ENCODE assay signal across 8 cellular contexts in genomic region chr16:11742041-11742535, GRCh38. TPM values are rescaled to one million over a fixed set of nuclear protein-coding genes. Genes with fewer than 3 reads are reported as not detected.
A peak's percentile ranks its signal among the peaks of the same experiment; 100 is the strongest.
DNase-seq lines count a peak whose midpoint lies in the region; ATAC-seq and TF ChIP-seq lines count a peak whose summit lies in the region.

No MANE protein-coding gene starts in this region.

- no peak for TF ChIP-seq CTCF in ascending aorta (IDR thresholded peaks at IDR 0.05)

- peaks cover 0 to 13% of the 10 kb centered on the region in 2 donors for H3K4me1 ChIP-seq in ascending aorta
- peaks cover 8% of the 10 kb centered on the region; the same call in 1 of the 2 replicates for H3K4me1 ChIP-seq in iPS-20b (ENCODE audit: insufficient read depth, low read length)

- intact Hi-C loops in ascending aorta (cut with DNase I): loop anchor here (1.0 to 10.0 kb wide), 5 partner anchors 54 to 797 kb away; partner anchors contain the start of genes CLEC16A, DEXI and RSL1D1

- peak overlapping the region; percentile 64 for H3K9ac ChIP-seq in iPS-20b (ENCODE audit: low read depth, low read length)

- H3K9me3 ChIP-seq in ascending aorta (no peaks in the 10 kb centered on the region), iPS-20b (ENCODE audit: insufficient read depth, low read depth, low read length) (no peaks in the 10 kb centered on the region)

- DNase-seq in NCI-H345 (lab: John Stamatoyannopoulos, UW) (peak; percentile 36), NCI-H345 treated with DMSO at 0.1 percent for 48 hours (lab: John Stamatoyannopoulos, UW; ENCODE audit: unreplicated experiment) (no peak), RKO (ENCODE audit: low spot score) (peak; percentile 35), ascending aorta (ENCODE audit: low spot score in 2 of 2) (peak in 1 of 2 donors; percentile 72), NCI-H2081 treated with DMSO at 0.1 percent for 48 hours (lab: John Stamatoyannopoulos, UW) (no peak)
- DNase-seq in stimulated activated CD4-positive, alpha-beta T cell treated with anti-CD3 and anti-CD28 coated beads, Interleukin-2, amount 100 ng/mL, for 4 hours (ENCODE audit: low read depth): peak; percentile 13

- peak overlapping the region; percentile 74 to 80 for H3K4me3 ChIP-seq in ascending aorta
- H3K4me3 ChIP-seq in iPS-20b (ENCODE audit: low read length): peak overlapping the region; percentile 83

- peaks cover 0 to under 1% of the 10 kb centered on the region in 2 donors for H3K36me3 ChIP-seq in ascending aorta
- H3K36me3 ChIP-seq in iPS-20b (ENCODE audit: insufficient read depth, low read depth, low read length): peaks cover 6% of the 10 kb centered on the region; the same call in 1 of the 2 replicates

- H3K27me3 ChIP-seq in ascending aorta: no peaks in the 10 kb centered on the region
- H3K27me3 ChIP-seq in iPS-20b (ENCODE audit: insufficient read depth, low read length): no peaks in the 10 kb centered on the region

- peak; percentile 24 for ATAC-seq in HG02943 (IDR thresholded peaks at IDR 0.05; ENCODE audit: low read depth, unreplicated experiment)

- H3K27ac ChIP-seq in ascending aorta: peak overlapping the region; percentile 93 to 98
- no peak overlapping the region for H3K27ac ChIP-seq in iPS-20b (ENCODE audit: low read length)

RNA-seq across cellular contexts. Expression of gene TXNDC11, which starts 0.6 kb away (rescaled TPM):
- total RNA-seq in ascending aorta: 86.5 TPM

RNA-seq across cellular contexts. Expression of gene ZC3H7A, which starts 55.0 kb away (rescaled TPM):
- total RNA-seq in ascending aorta: 56.9 TPM

Comparison
In these comparisons a context has a peak if more than half of its experiments do, and no peak if none do; other contexts are left out.
1. DNase-seq: peak in NCI-H345 (single experiment), RKO (single experiment) and stimulated activated CD4-positive, alpha-beta T cell treated with anti-CD3 and anti-CD28 coated beads, Interleukin-2, amount 100 ng/mL, for 4 hours (single experiment); none in NCI-H345 treated with DMSO at 0.1 percent for 48 hours (single experiment) and NCI-H2081 treated with DMSO at 0.1 percent for 48 hours (single experiment).